In the genomic region with DNA sequence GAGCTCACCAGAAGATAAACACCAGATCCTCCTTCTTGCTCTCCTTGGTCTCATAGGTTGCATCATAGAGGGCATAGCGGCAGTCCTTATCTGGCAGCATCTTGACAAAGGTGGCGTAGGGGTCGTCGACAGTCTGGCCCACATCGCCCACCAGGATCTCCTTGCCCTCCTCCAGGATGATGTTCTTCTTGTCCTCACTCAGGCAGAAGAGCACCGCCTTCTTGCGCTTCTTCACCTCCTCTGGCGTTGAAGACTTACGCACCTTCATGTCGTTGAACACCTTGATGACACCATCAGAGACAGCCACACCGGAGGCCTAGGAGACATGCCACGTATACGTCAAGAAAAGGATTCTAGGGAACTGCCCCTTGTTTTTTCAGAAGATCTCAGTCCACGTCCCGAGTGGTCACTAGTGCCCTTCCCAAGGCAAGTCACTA, we compare ENCODE assay signal across 8 cellular contexts. TPM values are rescaled to one million over a fixed set of nuclear protein-coding genes. Genes with fewer than 3 reads are reported as not detected.
DNase-seq lines count a peak whose midpoint lies in the region; ATAC-seq and TF ChIP-seq lines count a peak whose summit lies in the region.

No MANE protein-coding gene starts in this region.

- CTCF ChIA-PET in BJ (lab: Yijun Ruan, JAX): no interaction called here

- H3K4me3 Mint-ChIP-seq in central memory CD8-positive, alpha-beta T cell: peak overlapping the region; percentile 88
- peak overlapping the region; percentile 87 to 96 (median 94) for H3K4me3 Mint-ChIP-seq in naive thymus-derived CD8-positive, alpha-beta T cell

- no peaks in the 10 kb centered on the region for H3K9me3 Mint-ChIP-seq in central memory CD8-positive, alpha-beta T cell
- no peaks in the 10 kb centered on the region for H3K9me3 Mint-ChIP-seq in naive thymus-derived CD8-positive, alpha-beta T cell

- no peak overlapping the region for H3K18ac ChIP-seq in neuronal stem cell (ENCODE audit: low read length)

- no peak for ATAC-seq in central memory CD8-positive, alpha-beta T cell (replicated peaks; ENCODE audit: extremely low read depth, poor library complexity, severe bottlenecking)
- ATAC-seq in naive thymus-derived CD8-positive, alpha-beta T cell: no peak
- ATAC-seq in GM21825 (IDR thresholded peaks at IDR 0.05; ENCODE audit: unreplicated experiment) (no peak), GM18907 (IDR thresholded peaks at IDR 0.05; ENCODE audit: unreplicated experiment) (no peak)

- no peak overlapping the region for H3K4ac ChIP-seq in neuronal stem cell (ENCODE audit: low read length)

- H3K9me3 ChIP-seq in KOPT-K1 (ENCODE audit: insufficient read depth, low read length, poor library complexity, severe bottlenecking) (peaks cover 4% of the 10 kb centered on the region), neuronal stem cell (replicated peaks in 1 of 2; ENCODE audit: control insufficient read depth in 2 of 2, insufficient read depth in 1 of 2, low read depth in 1 of 2, low read length in 2 of 2) (peaks cover 6 to 12% of the 10 kb centered on the region in 2 donors)

- no peak overlapping the region for H2AK5ac ChIP-seq in neuronal stem cell (ENCODE audit: low read depth, low read length)

- peaks cover 0 to 8% of the 10 kb centered on the region in 2 donors for H3K4me1 ChIP-seq in neuronal stem cell (ENCODE audit: control insufficient read depth in 2 of 2, insufficient read depth in 1 of 2, low read depth in 1 of 2, low read length in 2 of 2)

- peaks cover 28% of the 10 kb centered on the region for H3K79me1 ChIP-seq in neuronal stem cell (ENCODE audit: low read depth, low read length)

- no CpG with 5 or more reads among the region's 15 CpGs for WGBS in neuronal stem cell (ENCODE audit: extremely low coverage in 2 of 2, insufficient read length in 2 of 2, insufficient replicate concordance in 1 of 2), 2 donors

- no peak overlapping the region for H2BK15ac ChIP-seq in neuronal stem cell (ENCODE audit: low read length)

- H3K14ac ChIP-seq in neuronal stem cell (ENCODE audit: low read length): no peak overlapping the region

- peak overlapping the region; percentile 91 for H3K4me3 ChIP-seq in BJ (ENCODE audit: low read depth, low read length)
- peak overlapping the region in 1 of 2 donors; percentile 83 for H3K4me3 ChIP-seq in neuronal stem cell (ENCODE audit: low read length in 2 of 2)

- TF ChIP-seq CTCF in BJ (IDR thresholded peaks at IDR 0.05; ENCODE audit: insufficient read depth, low read depth, low read length): no peak

- DNase-seq in BJ (ENCODE audit: low read depth): no peak
- no peak for DNase-seq in central memory CD8-positive, alpha-beta T cell (ENCODE audit: low spot score in 2 of 2)
- no peak for DNase-seq in naive thymus-derived CD8-positive, alpha-beta T cell
- DNase-seq in C1 segment of cervical spinal cord (lab: John Stamatoyannopoulos, UW): no peak
- no peak for DNase-seq in neuronal stem cell (ENCODE audit: low spot score)

- H3K27me3 ChIP-seq in BJ (ENCODE audit: control insufficient read depth, insufficient read depth, low read length): no peaks in the 10 kb centered on the region
- no peaks in the 10 kb centered on the region for H3K27me3 ChIP-seq in neuronal stem cell (ENCODE audit: control insufficient read depth in 3 of 3, insufficient read depth in 3 of 3, low read depth in 1 of 3, low read length in 3 of 3)

- H3K27ac Mint-ChIP-seq in central memory CD8-positive, alpha-beta T cell (ENCODE audit: low read depth): no peak overlapping the region
- peak overlapping the region in 9 of 10 donors; percentile 79 to 96 (median 92) for H3K27ac Mint-ChIP-seq in naive thymus-derived CD8-positive, alpha-beta T cell

- H3K36me3 Mint-ChIP-seq in central memory CD8-positive, alpha-beta T cell (ENCODE audit: insufficient read depth): peaks cover 61% of the 10 kb centered on the region
- H3K36me3 Mint-ChIP-seq in naive thymus-derived CD8-positive, alpha-beta T cell: peaks cover 4 to 45% (median 28%) of the 10 kb centered on the region in 3 donors

- H4K91ac ChIP-seq in neuronal stem cell (ENCODE audit: low read depth, low read length, poor library complexity): no peak overlapping the region

- H2BK12ac ChIP-seq in neuronal stem cell (ENCODE audit: low read length): no peak overlapping the region

- H2AFZ ChIP-seq in neuronal stem cell (ENCODE audit: low read length): no peak overlapping the region

- no peak overlapping the region for H3K4me2 ChIP-seq in neuronal stem cell (ENCODE audit: insufficient read depth, low read length, poor library complexity, severe bottlenecking)

- H3K36me3 ChIP-seq in BJ (ENCODE audit: control insufficient read depth, insufficient read depth, low read length): peaks cover 46% of the 10 kb centered on the region
- H3K36me3 ChIP-seq in KOPT-K1 (ENCODE audit: insufficient read depth, low read length): peaks cover 58% of the 10 kb centered on the region
- peaks cover 50 to 55% of the 10 kb centered on the region in 2 donors for H3K36me3 ChIP-seq in neuronal stem cell (replicated peaks in 1 of 2; ENCODE audit: control insufficient read depth in 2 of 2, insufficient read depth in 2 of 2, low read length in 2 of 2)

- H4K8ac ChIP-seq in neuronal stem cell (ENCODE audit: low read depth, low read length): no peak overlapping the region

- peak overlapping the region; percentile 91 for H3K27ac ChIP-seq in KOPT-K1 (ENCODE audit: low read depth, low read length, poor library complexity, severe bottlenecking)
- no peak overlapping the region for H3K27ac ChIP-seq in neuronal stem cell (replicated peaks; ENCODE audit: low read length)

- no peak overlapping the region for H3K23ac ChIP-seq in neuronal stem cell (ENCODE audit: low read depth, low read length, poor library complexity)

- peaks cover 58% of the 10 kb centered on the region for H3K4me1 Mint-ChIP-seq in central memory CD8-positive, alpha-beta T cell
- H3K4me1 Mint-ChIP-seq in naive thymus-derived CD8-positive, alpha-beta T cell: peaks cover 28 to 58% (median 53%) of the 10 kb centered on the region in 4 donors

- H2BK5ac ChIP-seq in neuronal stem cell (ENCODE audit: low read length): no peak overlapping the region

- H3K9ac ChIP-seq in neuronal stem cell (ENCODE audit: low read depth, low read length, poor library complexity): no peak overlapping the region

- no peak overlapping the region for H2BK120ac ChIP-seq in neuronal stem cell (ENCODE audit: low read depth, low read length)

- POLR2A ChIA-PET in BJ (lab: Charles Lee): interaction anchor here (0.6 kb wide), 1 partner anchor 1520 kb away, joined by 5 read pairs; no protein-coding TSS in a partner anchor
- POLR2A ChIA-PET in naive thymus-derived CD8-positive, alpha-beta T cell (lab: Charles Lee): interaction anchor here (1.0 to 12.6 kb wide), 5 partner anchors 8 to 241 kb away, joined by 3 to 405 read pairs (median 5); a partner anchor contains a TSS

- no peaks in the 10 kb centered on the region for H3K27me3 Mint-ChIP-seq in central memory CD8-positive, alpha-beta T cell
- H3K27me3 Mint-ChIP-seq in naive thymus-derived CD8-positive, alpha-beta T cell: no peaks in the 10 kb centered on the region

RNA-seq across cellular contexts. Expression of a gene that starts 2.0 kb away (rescaled TPM):
- 1,912 and 2,736 TPM in 2 replicates for polyA plus RNA-seq in BJ (2011; rRNA removed)
- polyA minus RNA-seq in BJ (2011; rRNA and poly(A)+ RNA removed): 1,413 and 1,917 TPM in 2 replicates
- total RNA-seq in naive thymus-derived CD8-positive, alpha-beta T cell: 100 to 1,000 TPM; 486 to 532 TPM
- polyA plus RNA-seq in naive thymus-derived CD8-positive, alpha-beta T cell: 1,000 to 10,000 TPM; 2,347 to 2,575 (median 2,358) TPM
- polyA plus RNA-seq in neuronal stem cell (2013, experiment 1 of 2): 860 TPM
- 866 TPM for polyA plus RNA-seq in neuronal stem cell (2013, experiment 2 of 2)

RNA-seq across cellular contexts. Expression of a gene that starts 4.3 kb away (rescaled TPM):
- 31.1 and 63.8 TPM in 2 replicates for polyA plus RNA-seq in BJ (2011; rRNA removed)
- polyA minus RNA-seq in BJ (2011; rRNA and poly(A)+ RNA removed): 30.8 and 32.9 TPM in 2 replicates
- total RNA-seq in naive thymus-derived CD8-positive, alpha-beta T cell: 10 to 100 TPM; 91.9 to 97.8 TPM
- 10 to 100 TPM; 21.7 to 26.5 (median 24.5) TPM for polyA plus RNA-seq in naive thymus-derived CD8-positive, alpha-beta T cell
- 25.3 TPM for polyA plus RNA-seq in neuronal stem cell (2013, experiment 1 of 2)
- 26.7 TPM for polyA plus RNA-seq in neuronal stem cell (2013, experiment 2 of 2)

RNA-seq across cellular contexts. Expression of a gene that starts 16.7 kb away (rescaled TPM):
- polyA plus RNA-seq in BJ (2011; rRNA removed): 258 and 497 TPM in 2 replicates
- 129 and 140 TPM in 2 replicates for polyA minus RNA-seq in BJ (2011; rRNA and poly(A)+ RNA removed)
- total RNA-seq in naive thymus-derived CD8-positive, alpha-beta T cell: 10 to 100 TPM; 15.2 to 16.9 TPM
- 1 to 10 TPM in 2 of 3 donors, not detected in 1; 1.8 to 2.5 TPM for polyA plus RNA-seq in naive thymus-derived CD8-positive, alpha-beta T cell
- 44.5 TPM for polyA plus RNA-seq in neuronal stem cell (2013, experiment 1 of 2)
- polyA plus RNA-seq in neuronal stem cell (2013, experiment 2 of 2): 44.0 TPM

RNA-seq across cellular contexts. Expression of a gene that starts 22.2 kb away (rescaled TPM):
- polyA plus RNA-seq in BJ (2011; rRNA removed): 0.13 and 0.22 TPM in 2 replicates
- polyA minus RNA-seq in BJ (2011; rRNA and poly(A)+ RNA removed): 0.19 and 0.36 TPM in 2 replicates
- total RNA-seq in naive thymus-derived CD8-positive, alpha-beta T cell: 1 to 10 TPM; 2.1 to 2.2 TPM
- 1 to 10 TPM in 1 of 3 donors, under 1 TPM in 2; 0.39 to 1.5 (median 0.40) TPM for polyA plus RNA-seq in naive thymus-derived CD8-positive, alpha-beta T cell
- 3.0 TPM for polyA plus RNA-seq in neuronal stem cell (2013, experiment 1 of 2)
- 3.3 TPM for polyA plus RNA-seq in neuronal stem cell (2013, experiment 2 of 2)

RNA-seq across cellular contexts. Expression of a gene that starts 23.7 kb away (rescaled TPM):
- polyA plus RNA-seq in BJ (2011; rRNA removed): 0.15 and 0.21 TPM in 2 replicates
- polyA minus RNA-seq in BJ (2011; rRNA and poly(A)+ RNA removed): not detected in 2 replicates
- 10 to 100 TPM; 52.1 to 52.6 TPM for total RNA-seq in naive thymus-derived CD8-positive, alpha-beta T cell
- 100 to 1,000 TPM; 255 to 495 (median 475) TPM for polyA plus RNA-seq in naive thymus-derived CD8-positive, alpha-beta T cell
- polyA plus RNA-seq in neuronal stem cell (2013, experiment 1 of 2): not detected
- not detected for polyA plus RNA-seq in neuronal stem cell (2013, experiment 2 of 2)

Comparison
In these comparisons a context has a peak if more than half of its experiments do, and no peak if none do; other contexts are left out.
1. RNA of a gene that starts 16.7 kb away (polyA plus RNA-seq): 258 to 497 TPM in BJ; 1.8 to 2.5 TPM in naive thymus-derived CD8-positive, alpha-beta T cell; every median in the first group is over 10 times any median in the second.